ENCODE assay signal across 30 cellular contexts in genomic region chr12:41213107-41213506, GRCh38. TPM values are rescaled to one million over a fixed set of nuclear protein-coding genes. Genes with fewer than 3 reads are reported as not detected.
DNase-seq lines count a peak whose midpoint lies in the region; ATAC-seq and TF ChIP-seq lines count a peak whose summit lies in the region.
"Had no signal": no experiment of that assay in that cellular context is flagged by ENCODE, and none has a peak within 500 bp of the region (broad histone marks: within the 10 kb centered on the region; RNA-seq: fewer than 3 reads in every experiment).

No MANE protein-coding gene starts in this region.

- no peak for TF ChIP-seq CTCF in thyroid gland (IDR thresholded peaks at IDR 0.05)

- intact Hi-C loops in thyroid gland (cut with DNase I): no loop called here

- no peaks in the 10 kb centered on the region for H3K36me3 ChIP-seq in thyroid gland
- H3K36me3 ChIP-seq: heart left ventricle, neutrophil, uterus had no signal

- DNase-seq in NCI-H510A treated with DMSO at 0.1 percent for 48 hours (lab: John Stamatoyannopoulos, UW) (peak; percentile 24), NCI-H510A (lab: John Stamatoyannopoulos, UW) (no peak), NCI-H446 (lab: John Stamatoyannopoulos, UW) (peak; percentile 29 to 53), middle frontal gyrus (ENCODE audit: extremely low spot score, low spot score) (peak; percentile 15), thyroid gland (peak; percentile 61 to 72), foreskin melanocyte (no peak)
- DNase-seq in stimulated activated CD4-positive, alpha-beta T cell treated with anti-CD3 and anti-CD28 coated beads, Interleukin-2, amount 100 ng/mL, for 48 hours: no peak
- DNase-seq: 8988T; activated CD4-positive, alpha-beta T cell treated with anti-CD3 and anti-CD28 coated beads, Interleukin-2, amount 10 ng/mL, durations not matched to agents 24 days and 14 days; activated effector memory CD4-positive, alpha-beta T cell treated with anti-CD3 and anti-CD28 coated beads, Interleukin-2, amount 50 U/mL, for 16 hours; activated naive CD8-positive, alpha-beta T cell treated with anti-CD3 and anti-CD28 coated beads, Interleukin-2, amount 10 ng/mL, durations not matched to agents 7 days and 5 days; activated T-cell treated with anti-CD3 and anti-CD28 coated beads, Interleukin-2, amount 50 U/mL, for 1 hour; Caco-2; central memory CD4-positive, alpha-beta T cell; DND-41; foreskin fibroblast; heart left ventricle; MV-4-11; NCI-H1436; stimulated activated CD4-positive, alpha-beta T cell treated with anti-CD3 and anti-CD28 coated beads, Interleukin-4, amount 100 ng/mL, for 24 hours; T-cell; uterus had no signal

- no peak for ATAC-seq in GM19328 (IDR thresholded peaks at IDR 0.05; ENCODE audit: unreplicated experiment)
- ATAC-seq: esophagus mucosa, heart left ventricle, T-cell, WTC11 had no signal

- peaks cover 0 to 12% of the 10 kb centered on the region in 2 donors for H3K4me1 ChIP-seq in thyroid gland
- H3K4me1 ChIP-seq: Caco-2, heart left ventricle, uterus had no signal

- peak in 1 of 2 donors; percentile 34 for TF ChIP-seq POLR2A in thyroid gland (IDR thresholded peaks at IDR 0.05)

- 30 to 34% methylated on average over 7 of the region's 7 CpGs for WGBS in thyroid gland, 2 donors

- H3K27me3 ChIP-seq in thyroid gland: no peaks in the 10 kb centered on the region
- H3K27me3 ChIP-seq: heart left ventricle, neutrophil, uterus had no signal

- no peak overlapping the region for H3K4me3 ChIP-seq in thyroid gland (replicated peaks in 1 of 3)
- H3K4me3 ChIP-seq: heart left ventricle, uterus had no signal

- peak overlapping the region; percentile 72 to 90 (median 77) for H3K27ac ChIP-seq in thyroid gland
- H3K27ac ChIP-seq: neutrophil, RWPE1, uterus had no signal

- H3K9me3 ChIP-seq in thyroid gland: no peaks in the 10 kb centered on the region
- H3K9me3 ChIP-seq: Caco-2, heart left ventricle, neutrophil, uterus had no signal

RNA-seq across cellular contexts. Expression of gene PDZRN4, which starts 25.0 kb away (rescaled TPM):
- 1 to 10 TPM in 2 of 4 donors, under 1 TPM in 2; 0.54 to 2.9 (median 1.1) TPM for total RNA-seq in thyroid gland
- total RNA-seq: activated CD4-positive, alpha-beta T cell treated with anti-CD3 and anti-CD28 coated beads, Interleukin-2, amount 10 ng/mL, durations not matched to agents 24 days and 14 days; activated naive CD8-positive, alpha-beta T cell treated with anti-CD3 and anti-CD28 coated beads, Interleukin-2, amount 10 ng/mL, durations not matched to agents 7 days and 5 days; Caco-2; LHCN-M2; mesenteric fat pad; SK-MEL-5; T-cell had no signal

Comparison
In these comparisons a context has a peak if more than half of its experiments do, and no peak if none do; other contexts are left out.
1. DNase-seq: peak in NCI-H510A treated with DMSO at 0.1 percent for 48 hours (single experiment), NCI-H446 (2 of 2), middle frontal gyrus (single experiment) and thyroid gland (2 of 2); none in NCI-H510A (single experiment), stimulated activated CD4-positive, alpha-beta T cell treated with anti-CD3 and anti-CD28 coated beads, Interleukin-2, amount 100 ng/mL, for 48 hours (0 of 2) and foreskin melanocyte (single experiment).